Comparison of ENCODE assay signal across 1 cellular context in the genomic region with DNA sequence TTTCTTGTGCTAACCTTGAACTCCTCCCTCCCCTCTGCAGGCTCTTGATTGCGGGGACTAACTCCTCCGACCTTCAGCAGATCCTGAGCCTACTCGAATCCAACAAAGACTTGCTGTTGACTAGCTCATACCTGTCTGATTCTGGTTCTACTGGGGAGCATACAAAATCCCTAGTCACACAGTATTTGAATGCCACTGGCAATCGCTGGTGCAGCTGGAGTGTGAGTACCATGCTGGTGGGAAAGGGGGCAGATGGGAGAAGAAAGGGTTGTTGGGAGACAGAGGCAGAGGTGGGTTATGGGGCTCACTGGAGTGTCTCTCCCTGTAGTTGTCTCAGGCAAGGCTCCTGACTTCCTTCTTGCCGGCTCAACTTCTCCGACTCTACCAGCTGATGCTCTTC.
TF ChIP-seq lines count a peak whose summit lies in the region.

No MANE protein-coding gene starts in this region.

TF ChIP-seq in HepG2, 621 proteins besides CTCF, POLR2A, EP300 and RAD21:
- TF ChIP-seq ZKSCAN8 (CRISPR knock-in tag; IDR thresholded peaks at IDR 0.05; ENCODE audit: borderline replicate concordance), result no peak
- no peak for TF ChIP-seq NFRKB (IDR thresholded peaks at IDR 0.05)
- TF ChIP-seq MZF1 (CRISPR knock-in tag; IDR thresholded peaks at IDR 0.05; ENCODE audit: borderline replicate concordance), result no peak
- TF ChIP-seq RBFOX2 (IDR thresholded peaks at IDR 0.05; ENCODE audit: low read depth, low read length), result peak; percentile 28; the same call in 1 of the 2 replicates
- TF ChIP-seq ZBTB33 (CRISPR knock-in tag; IDR thresholded peaks at IDR 0.05), result 0 out of 2 replicates have a peak, but pooled peaks have one; percentile 55
TF ChIP-seq in HepG2: peak in this region for 2.
